ENCODE assay signal across 19 cellular contexts in genomic region chr10:10687751-10688150, GRCh38.
DNase-seq lines count a peak whose midpoint lies in the region; ATAC-seq lines count a peak whose summit lies in the region.
"Had no signal": no experiment of that assay in that cellular context is flagged by ENCODE, and none has a peak within 500 bp of the region (broad histone marks: within the 10 kb centered on the region; RNA-seq: fewer than 3 reads in every experiment).

No MANE protein-coding gene starts in this region.

- peaks cover 0 to 14% of the 10 kb centered on the region in 2 donors for H3K9me3 Mint-ChIP-seq in stimulated activated naive CD8-positive, alpha-beta T cell treated with anti-CD3 and anti-CD28 coated beads, Interleukin-15, amount 100 ng/mL, for 72 hours
- H3K9me3 Mint-ChIP-seq: CD4-positive, alpha-beta T cell; HFFc6 had no signal

- H3K27ac Mint-ChIP-seq in stimulated activated naive CD8-positive, alpha-beta T cell treated with anti-CD3 and anti-CD28 coated beads, Interleukin-15, amount 100 ng/mL, for 72 hours, result no peak overlapping the region
- H3K27ac Mint-ChIP-seq: CD4-positive, alpha-beta T cell; HFFc6 had no signal

- ATAC-seq in HG03439 (IDR thresholded peaks at IDR 0.05; ENCODE audit: unreplicated experiment), result no peak
- ATAC-seq in stimulated activated naive CD8-positive, alpha-beta T cell treated with anti-CD3 and anti-CD28 coated beads, Interleukin-15, amount 100 ng/mL, for 72 hours, result no peak
- ATAC-seq: A549, HCT116, HepG2 had no signal

- peaks cover 17% of the 10 kb centered on the region for H3K27me3 Mint-ChIP-seq in stimulated activated naive CD8-positive, alpha-beta T cell treated with anti-CD3 and anti-CD28 coated beads, Interleukin-15, amount 100 ng/mL, for 72 hours

- H3K4me3 Mint-ChIP-seq in stimulated activated naive CD8-positive, alpha-beta T cell treated with anti-CD3 and anti-CD28 coated beads, Interleukin-15, amount 100 ng/mL, for 72 hours, result no peak overlapping the region
- H3K4me3 Mint-ChIP-seq: CD4-positive, alpha-beta T cell; HFFc6; IgD-negative memory B cell had no signal

- no peaks in the 10 kb centered on the region for H3K4me1 Mint-ChIP-seq in stimulated activated naive CD8-positive, alpha-beta T cell treated with anti-CD3 and anti-CD28 coated beads, Interleukin-15, amount 100 ng/mL, for 72 hours
- H3K4me1 Mint-ChIP-seq: IgD-negative memory B cell had no signal

- DNase-seq in COLO829 (ENCODE audit: low spot score), result peak; percentile 45
- peak; percentile 69 for DNase-seq in foreskin melanocyte
- peak; percentile 10 for DNase-seq in midbrain (lab: John Stamatoyannopoulos, UW)
- peak; percentile 43 for DNase-seq in superior temporal gyrus (ENCODE audit: extremely low spot score)
- no peak for DNase-seq in occipital lobe (lab: John Stamatoyannopoulos, UW)
- no peak for DNase-seq in stimulated activated naive CD8-positive, alpha-beta T cell treated with anti-CD3 and anti-CD28 coated beads, Interleukin-15, amount 100 ng/mL, for 72 hours
- DNase-seq: AML-193; Calu3; CD4-positive, alpha-beta T cell; DMS79 treated with DMSO at 0.1 percent for 48 hours; GF-D8; GOT3; H7; HFFc6 had no signal

Comparison
In these comparisons a context has a peak if more than half of its experiments do, and no peak if none do; other contexts are left out.
1. DNase-seq: peak in COLO829 (single experiment), foreskin melanocyte (single experiment), midbrain (single experiment) and superior temporal gyrus (single experiment); none in occipital lobe (single experiment) and stimulated activated naive CD8-positive, alpha-beta T cell treated with anti-CD3 and anti-CD28 coated beads, Interleukin-15, amount 100 ng/mL, for 72 hours (0 of 2).